In the genomic region with DNA sequence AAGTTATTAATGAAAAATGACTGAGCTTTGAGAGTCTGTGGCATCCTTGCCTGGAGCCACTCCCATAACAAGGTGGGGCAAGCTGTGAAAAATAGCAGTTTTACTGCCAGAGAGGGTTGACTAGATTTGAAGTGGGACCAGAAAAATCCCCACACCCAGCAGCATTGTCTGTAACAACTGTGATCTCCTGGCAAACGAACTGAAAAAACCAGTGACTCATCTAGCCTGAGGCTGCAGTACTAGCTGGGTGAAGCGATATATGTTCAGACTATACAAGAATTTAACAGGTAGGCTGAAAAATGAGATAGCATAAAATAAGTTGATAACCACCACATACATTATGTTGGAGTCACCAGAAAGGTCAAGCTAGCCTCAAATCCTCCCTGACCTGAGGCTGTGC, we compare ENCODE assay signal across 8 cellular contexts.
DNase-seq lines count a peak whose midpoint lies in the region; ATAC-seq lines count a peak whose summit lies in the region.

No MANE protein-coding gene starts in this region.

- DNase-seq in Ammon's horn (ENCODE audit: low spot score), result peak; percentile 28
- DNase-seq in HS-27A (ENCODE audit: low read depth), result peak; percentile 8
- DNase-seq in astrocyte of the hippocampus (ENCODE audit: low read depth, low spot score), result peak; percentile 80
- peak; percentile 36 for DNase-seq in kidney glomerular epithelial cell (lab: John Stamatoyannopoulos, UW)
- DNase-seq in NCI-H187 treated with DMSO at 0.1 percent for 48 hours (lab: John Stamatoyannopoulos, UW), result no peak
- no peak for DNase-seq in HT-29 (ENCODE audit: low spot score)

- ATAC-seq in HG03571 (IDR thresholded peaks at IDR 0.05; ENCODE audit: unreplicated experiment), result no peak
- no peak for ATAC-seq in GM18867 (IDR thresholded peaks at IDR 0.05; ENCODE audit: unreplicated experiment)

Comparison
In these comparisons a context has a peak if more than half of its experiments do, and no peak if none do; other contexts are left out.
1. DNase-seq: peak in Ammon's horn (single experiment), HS-27A (single experiment), astrocyte of the hippocampus (single experiment) and kidney glomerular epithelial cell (single experiment); none in NCI-H187 treated with DMSO at 0.1 percent for 48 hours (single experiment) and HT-29 (single experiment).